In genomic region chr5:132771559-132771998, GRCh38 we compare ENCODE assay signal across 9 cellular contexts. TPM values are rescaled to one million over a fixed set of nuclear protein-coding genes. Genes with fewer than 3 reads are reported as not detected.
DNase-seq lines count a peak whose midpoint lies in the region; TF ChIP-seq lines count a peak whose summit lies in the region.
"Had no signal": no experiment of that assay in that cellular context is flagged by ENCODE, and none has a peak within 500 bp of the region (broad histone marks: within the 10 kb centered on the region; RNA-seq: fewer than 3 reads in every experiment).

No MANE protein-coding gene starts in this region.

- no peaks in the 10 kb centered on the region for H3K9me3 Mint-ChIP-seq in activated naive CD4-positive, alpha-beta T cell treated with anti-CD3 and anti-CD28 coated beads, Interleukin-2, amount 10 ng/mL, durations not matched to agents 7 days and 5 days

- CTCF ChIA-PET in activated naive CD4-positive, alpha-beta T cell treated with anti-CD3 and anti-CD28 coated beads, Interleukin-2, amount 10 ng/mL, durations not matched to agents 7 days and 5 days (lab: Charles Lee) = no interaction called here

- H3K4me3 Mint-ChIP-seq in activated naive CD4-positive, alpha-beta T cell treated with anti-CD3 and anti-CD28 coated beads, Interleukin-2, amount 10 ng/mL, durations not matched to agents 7 days and 5 days = no peak overlapping the region

- 64% methylated on average over 8 of the region's 8 CpGs for WGBS in liver
- 47 to 64% methylated on average over 6 to 7 of the region's 8 CpGs for WGBS in thyroid gland, 2 donors

- TF ChIP-seq RAD21 in liver (IDR thresholded peaks at IDR 0.05) = no peak

- H3K4me3 ChIP-seq in liver (ENCODE audit: low read depth in 1 of 3, low read length in 3 of 3) (no peak overlapping the region), thyroid gland (replicated peaks in 1 of 3) (no peak overlapping the region)

- H3K27ac ChIP-seq in liver (ENCODE audit: low read depth in 1 of 2, low read length in 2 of 2) (no peak overlapping the region), thyroid gland (peak overlapping the region; percentile 63 to 70 (median 69))
- H3K27ac ChIP-seq: neutrophil had no signal

- H3K27me3 ChIP-seq in liver (ENCODE audit: control insufficient read depth in 4 of 4, insufficient read depth in 4 of 4, low read length in 3 of 4) (no peaks in the 10 kb centered on the region), thyroid gland (no peaks in the 10 kb centered on the region)

- no peak for TF ChIP-seq POLR2A in thyroid gland (IDR thresholded peaks at IDR 0.05)

- intact Hi-C loops in thyroid gland (cut with DNase I) = no loop called here

- no peak overlapping the region for H3K27ac Mint-ChIP-seq in activated naive CD4-positive, alpha-beta T cell treated with anti-CD3 and anti-CD28 coated beads, Interleukin-2, amount 10 ng/mL, durations not matched to agents 7 days and 5 days

- TF ChIP-seq CTCF in liver (IDR thresholded peaks at IDR 0.05; ENCODE audit: low read depth, low read length, missing input control) (no peak), thyroid gland (IDR thresholded peaks at IDR 0.05) (no peak)

- no peak overlapping the region for H3K9ac ChIP-seq in liver (ENCODE audit: low read depth in 1 of 2, low read length in 2 of 2)

- no peaks in the 10 kb centered on the region for H3K36me3 ChIP-seq in liver (ENCODE audit: control insufficient read depth in 4 of 4, insufficient read depth in 3 of 4, low read depth in 1 of 4, low read length in 3 of 4)
- no peaks in the 10 kb centered on the region for H3K36me3 ChIP-seq in thyroid gland
- H3K36me3 ChIP-seq: neutrophil had no signal

- H3K4me1 Mint-ChIP-seq in activated naive CD4-positive, alpha-beta T cell treated with anti-CD3 and anti-CD28 coated beads, Interleukin-2, amount 10 ng/mL, durations not matched to agents 7 days and 5 days = peaks cover 4% of the 10 kb centered on the region

- no peaks in the 10 kb centered on the region for H3K36me3 Mint-ChIP-seq in activated naive CD4-positive, alpha-beta T cell treated with anti-CD3 and anti-CD28 coated beads, Interleukin-2, amount 10 ng/mL, durations not matched to agents 7 days and 5 days

- peaks cover 0 to 11% (median 4%) of the 10 kb centered on the region in 4 donors for H3K4me1 ChIP-seq in liver (ENCODE audit: control insufficient read depth in 4 of 4, insufficient read depth in 4 of 4, low read length in 3 of 4)
- H3K4me1 ChIP-seq in thyroid gland = peaks cover 52 to 79% of the 10 kb centered on the region in 2 donors

- H3K9me3 ChIP-seq in liver (ENCODE audit: control insufficient read depth in 4 of 4, low read length in 3 of 4) = no peaks in the 10 kb centered on the region
- H3K9me3 ChIP-seq in thyroid gland = no peaks in the 10 kb centered on the region
- H3K9me3 ChIP-seq: neutrophil had no signal

- DNase-seq in HuH-7.5 (ENCODE audit: low spot score) = peak; percentile 45
- peak; percentile 74 for DNase-seq in ecto neural progenitor cell (ENCODE audit: low spot score)
- peak; percentile 51 to 69 for DNase-seq in thyroid gland
- no peak for DNase-seq in HuH-7 (ENCODE audit: low spot score)
- DNase-seq in activated naive CD4-positive, alpha-beta T cell treated with anti-CD3 and anti-CD28 coated beads, Interleukin-2, amount 10 ng/mL, durations not matched to agents 7 days and 5 days = no peak
- DNase-seq in T-helper 2 cell = no peak
- DNase-seq: NCI-H1694 had no signal

- peaks cover 54% of the 10 kb centered on the region for H3K27me3 Mint-ChIP-seq in activated naive CD4-positive, alpha-beta T cell treated with anti-CD3 and anti-CD28 coated beads, Interleukin-2, amount 10 ng/mL, durations not matched to agents 7 days and 5 days

TF ChIP-seq in liver, 16 proteins besides CTCF, POLR2A, EP300 and RAD21:
- peak; percentile 60 for TF ChIP-seq NR2F2 (IDR thresholded peaks at IDR 0.05)
- TF ChIP-seq RXRA (IDR thresholded peaks at IDR 0.05) = peak in 1 of 2 donors; percentile 17
- no peak for TF ChIP-seq HNF4A (conservative IDR thresholded peaks at IDR 0.05)

RNA-seq across cellular contexts. Expression of gene SEPTIN8, which starts 5.5 kb away (rescaled TPM):
- total RNA-seq in liver (10 to 100 TPM; 11.8 to 16.5 TPM), thyroid gland (10 to 100 TPM; 41.9 to 57.7 (median 46.7) TPM)
- polyA plus RNA-seq in liver = 1 to 10 TPM; 4.7 to 7.8 TPM

RNA-seq across cellular contexts. Expression of gene CCNI2, which starts 24.4 kb away (rescaled TPM):
- total RNA-seq in liver (under 1 TPM; 0.05 to 0.17 TPM), thyroid gland (under 1 TPM in 3 of 4 donors, not detected in 1; 0.34 to 0.81 (median 0.67) TPM)
- polyA plus RNA-seq in liver = under 1 TPM; 0.02 to 0.57 TPM

RNA-seq across cellular contexts. Expression of gene KIF3A, which starts 34.2 kb away (rescaled TPM):
- total RNA-seq in liver = 1 to 10 TPM in 1 of 2 donors, under 1 TPM in 1; 0.92 to 1.2 TPM
- under 1 TPM; 0.58 to 0.79 TPM for polyA plus RNA-seq in liver
- 10 to 100 TPM in 2 of 4 donors, 1 to 10 TPM in 2; 8.2 to 12.2 (median 10.5) TPM for total RNA-seq in thyroid gland

RNA-seq across cellular contexts. Expression of gene SOWAHA, which starts 41.5 kb away (rescaled TPM):
- total RNA-seq in liver (1 to 10 TPM; 1.6 to 1.9 TPM), thyroid gland (1 to 10 TPM; 3.7 to 9.3 (median 4.6) TPM)
- 1 to 10 TPM; 1.3 to 2.2 TPM for polyA plus RNA-seq in liver

RNA-seq across cellular contexts. Expression of gene SHROOM1, which starts 58.9 kb away (rescaled TPM):
- 10 to 100 TPM in 1 of 2 donors, 1 to 10 TPM in 1; 6.1 to 23.0 TPM for total RNA-seq in liver
- polyA plus RNA-seq in liver = 10 to 100 TPM; 13.7 to 28.5 TPM
- total RNA-seq in thyroid gland = 10 to 100 TPM in 3 of 4 donors, 1 to 10 TPM in 1; 7.6 to 21.4 (median 14.2) TPM

Comparison
In these comparisons a context has a peak if more than half of its experiments do, and no peak if none do; other contexts are left out.
1. DNase-seq: peak in HuH-7.5 (single experiment), ecto neural progenitor cell (single experiment) and thyroid gland (2 of 2); none in HuH-7 (single experiment), activated naive CD4-positive, alpha-beta T cell treated with anti-CD3 and anti-CD28 coated beads, Interleukin-2, amount 10 ng/mL, durations not matched to agents 7 days and 5 days (single experiment) and T-helper 2 cell (0 of 5).
2. H3K27ac ChIP-seq: peak in thyroid gland (3 of 3); none in liver (0 of 2).
3. RNA of gene KIF3A, which starts 34.2 kb away (total RNA-seq): 8.2 to 12.2 TPM in thyroid gland; 0.92 to 1.2 TPM in liver; every median in the first group is over 4 times any median in the second.